ENCODE assay signal across 8 cellular contexts in the genomic region with DNA sequence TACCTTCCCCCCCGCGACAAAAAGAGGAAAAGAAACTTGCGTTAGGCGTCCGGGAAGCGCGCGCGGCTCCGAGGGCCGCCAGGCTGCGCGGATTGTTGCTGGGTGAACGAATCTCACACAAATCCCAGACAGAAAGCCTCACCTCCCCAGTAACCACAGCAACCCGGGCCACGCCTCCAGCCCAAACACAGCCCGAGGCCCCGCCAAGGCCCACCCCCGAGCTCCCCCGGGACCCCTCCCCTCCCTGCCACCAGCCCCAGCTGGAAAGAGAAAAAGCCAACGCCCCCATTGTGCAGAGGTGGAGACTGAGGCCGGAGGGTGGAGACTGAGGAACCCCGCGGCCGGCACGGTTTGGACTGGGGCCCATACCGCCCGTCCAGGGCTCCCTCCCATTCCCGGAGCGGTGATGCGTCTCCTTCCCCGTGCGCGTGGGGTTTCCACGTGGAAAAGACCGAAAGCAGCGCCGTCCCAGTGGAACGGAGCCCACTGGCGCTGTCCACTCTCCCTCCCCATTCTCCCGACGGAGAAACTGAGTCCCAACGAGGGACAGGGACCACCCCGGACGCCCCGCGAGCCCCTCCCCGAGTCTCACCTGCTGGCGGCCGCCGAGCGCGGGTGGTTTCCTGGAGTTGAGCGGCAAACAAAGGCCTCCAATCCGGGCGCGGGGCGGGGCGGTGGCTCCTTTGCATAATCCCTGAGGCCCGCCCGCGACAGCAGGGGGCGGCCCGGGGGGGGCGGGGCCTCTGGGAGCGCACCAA. TPM values are rescaled to one million over a fixed set of nuclear protein-coding genes. Genes with fewer than 3 reads are reported as not detected.
DNase-seq lines count a peak whose midpoint lies in the region; ATAC-seq and TF ChIP-seq lines count a peak whose summit lies in the region.

No MANE protein-coding gene starts in this region.

- peaks cover 0 to 18% (median 0%) of the 10 kb centered on the region in 5 donors for H3K36me3 Mint-ChIP-seq in naive thymus-derived CD4-positive, alpha-beta T cell
- H3K36me3 Mint-ChIP-seq in stimulated activated memory B cell treated with anti-CD40 and anti-IgM and Interleukin-4, amounts not matched to agents 10 μg/mL and 1 μg/mL and 100 μg/mL, for 72 hours: peaks cover 21% of the 10 kb centered on the region

- H3K9ac ChIP-seq in IMR-90 (ENCODE audit: low read depth, low read length) (peak overlapping the region; percentile 48), fibroblast of lung (ENCODE audit: insufficient read depth, low read length) (peak overlapping the region; percentile 64)

- no peaks in the 10 kb centered on the region for H3K27me3 Mint-ChIP-seq in naive thymus-derived CD4-positive, alpha-beta T cell
- no peaks in the 10 kb centered on the region for H3K27me3 Mint-ChIP-seq in stimulated activated memory B cell treated with anti-CD40 and anti-IgM and Interleukin-4, amounts not matched to agents 10 μg/mL and 1 μg/mL and 100 μg/mL, for 72 hours

- POLR2A ChIA-PET in IMR-90 (lab: Charles Lee; ENCODE audit: unreplicated experiment): interaction anchor here (0.6 kb wide), 2 partner anchors 11 to 277 kb away, joined by 3 to 4 read pairs; no protein-coding TSS in a partner anchor
- POLR2A ChIA-PET in naive thymus-derived CD4-positive, alpha-beta T cell (lab: Charles Lee): interaction anchor here (0.6 to 33.2 kb wide), 6 partner anchors 14 to 1120 kb away, joined by 3 to 978 read pairs (median 4); a partner anchor contains a TSS

- H3K9me1 ChIP-seq in IMR-90 (ENCODE audit: insufficient read depth, low read length): no peaks in the 10 kb centered on the region

- BruUV-seq in IMR-90 (replicated peaks; lab: Mats Ljungman, UMichigan): no TSS peak

- peak overlapping the region; percentile 70; the same call in 1 of the 2 replicates for H3K23ac ChIP-seq in IMR-90 (ENCODE audit: low read depth, low read length)

- WGBS in IMR-90 (ENCODE audit: extremely low coverage in 2 of 2, insufficient read length in 1 of 2), 2 experiments: 0% methylated on average over 15 of the region's 66 CpGs; no CpG with 5 or more reads in 1 of the 2 experiments

- peak overlapping the region; percentile 60; the same call in 1 of the 2 replicates for H4K91ac ChIP-seq in IMR-90 (ENCODE audit: insufficient read depth, low read depth, low read length)

- CTCF ChIA-PET in IMR-90 (lab: Yijun Ruan, JAX): interaction anchor here (1.1 kb wide), 1 partner anchor 19 kb away, joined by 3 read pairs; no protein-coding TSS in a partner anchor
- CTCF ChIA-PET in naive thymus-derived CD4-positive, alpha-beta T cell (lab: Charles Lee): interaction anchor here (1.1 to 2.3 kb wide), 4 partner anchors 7 to 255 kb away, joined by 4 to 6 read pairs (median 5); a partner anchor contains a TSS

- in situ Hi-C loops in IMR-90 (cut with MboI; ENCODE audit: low sequenced_read_pairs): no loop called here

- H3K79me1 ChIP-seq in IMR-90 (ENCODE audit: low read depth in 1 of 2, low read length in 2 of 2): peaks cover 3 to 9% of the 10 kb centered on the region in 2 experiments; a peak in 1 of 4 replicates

- H2AK9ac ChIP-seq in IMR-90 (replicated peaks; ENCODE audit: low read depth, low read length, poor library complexity): peak overlapping the region; percentile 91

- peak overlapping the region; percentile 69; the same call in 1 of the 2 replicates for H2AK5ac ChIP-seq in IMR-90 (ENCODE audit: low read depth, low read length)

- no peaks in the 10 kb centered on the region for H3K9me3 Mint-ChIP-seq in naive thymus-derived CD4-positive, alpha-beta T cell
- no peaks in the 10 kb centered on the region for H3K9me3 Mint-ChIP-seq in stimulated activated memory B cell treated with anti-CD40 and anti-IgM and Interleukin-4, amounts not matched to agents 10 μg/mL and 1 μg/mL and 100 μg/mL, for 72 hours

- intact Hi-C loops in IMR-90 (cut with micrococcal nuclease): loop anchor here (2.0 kb wide), 1 partner anchor 59 kb away; no protein-coding TSS in a partner anchor
- intact Hi-C loops in naive thymus-derived CD4-positive, alpha-beta T cell (cut with micrococcal nuclease): loop anchor here (1.0 to 5.0 kb wide), 10 partner anchors 10 to 531 kb away; a partner anchor contains a TSS

- peak overlapping the region; percentile 81 for H3K4me3 ChIP-seq in IMR-90 (ENCODE audit: insufficient read depth, low read depth, low read length)
- peak overlapping the region; percentile 78 to 90 (median 81) for H3K4me3 ChIP-seq in Peyer's patch
- peak overlapping the region; percentile 77 to 83 (median 79) for H3K4me3 ChIP-seq in fibroblast of lung (replicated peaks in 1 of 4; ENCODE audit: control extremely low read depth in 1 of 4, insufficient read depth in 1 of 4, low read depth in 3 of 4, low read length in 4 of 4)
- H3K4me3 ChIP-seq in naive thymus-derived CD4-positive, alpha-beta T cell (ENCODE audit: low read length): peak overlapping the region; percentile 98

- peak; percentile 89 for DNase-seq in DMS153 (lab: John Stamatoyannopoulos, UW)
- DNase-seq in IMR-90: peak; percentile 86
- peak; percentile 99 to 100 (median 99) for DNase-seq in Peyer's patch
- DNase-seq in activated T-helper 1 cell treated with Interleukin-2 at 50 U/mL for 16 hours (ENCODE audit: low read depth): peak; percentile 91
- DNase-seq in fibroblast of lung (ENCODE audit: low read depth in 2 of 2): peak; percentile 90 to 93
- peak; percentile 91 to 96 (median 94) for DNase-seq in naive thymus-derived CD4-positive, alpha-beta T cell

- H4K8ac ChIP-seq in IMR-90 (ENCODE audit: low read depth in 2 of 2, low read length in 2 of 2): peak overlapping the region; percentile 50 to 78; a peak in 2 of 4 replicates

- peak overlapping the region; percentile 69 for H2BK120ac ChIP-seq in IMR-90 (ENCODE audit: low read depth, low read length)

- H3K27ac ChIP-seq in IMR-90 (ENCODE audit: insufficient read depth, low read length): peak overlapping the region; percentile 28
- H3K27ac ChIP-seq in Peyer's patch: peak overlapping the region; percentile 87 to 94 (median 90)
- peak overlapping the region; percentile 65 for H3K27ac ChIP-seq in fibroblast of lung (ENCODE audit: insufficient read depth, low read length)
- peak overlapping the region; percentile 97 for H3K27ac ChIP-seq in naive thymus-derived CD4-positive, alpha-beta T cell (ENCODE audit: low read depth, low read length)

- peak overlapping the region; percentile 86 to 99 (median 96) for H3K4me3 Mint-ChIP-seq in naive thymus-derived CD4-positive, alpha-beta T cell
- peak overlapping the region; percentile 89 for H3K4me3 Mint-ChIP-seq in stimulated activated memory B cell treated with anti-CD40 and anti-IgM and Interleukin-4, amounts not matched to agents 10 μg/mL and 1 μg/mL and 100 μg/mL, for 72 hours

- H3K56ac ChIP-seq in IMR-90 (ENCODE audit: extremely low read depth, insufficient read depth, low read length): no peak overlapping the region

- dilution Hi-C loops in IMR-90 (cut with HindIII; ENCODE audit: low sequenced_read_pairs, unreplicated experiment): no loop called here

- H2BK15ac ChIP-seq in IMR-90 (ENCODE audit: low read depth, low read length): peak overlapping the region; percentile 20; the same call in 1 of the 3 replicates

- no peak overlapping the region; the same call in 1 of the 2 replicates for H3K18ac ChIP-seq in IMR-90 (ENCODE audit: low read depth, low read length)

- H3K4me2 ChIP-seq in IMR-90 (ENCODE audit: low read depth, low read length): peak overlapping the region; percentile 81
- peak overlapping the region; percentile 86 for H3K4me2 ChIP-seq in fibroblast of lung (ENCODE audit: extremely low read depth, insufficient read depth, low read length)

- no peaks in the 10 kb centered on the region for H3K9me3 ChIP-seq in IMR-90 (ENCODE audit: control insufficient read depth, insufficient read depth, low read length)
- H3K9me3 ChIP-seq in Peyer's patch: no peaks in the 10 kb centered on the region
- H3K9me3 ChIP-seq in fibroblast of lung (ENCODE audit: control insufficient read depth, insufficient read depth, low read depth, low read length): no peaks in the 10 kb centered on the region
- H3K9me3 ChIP-seq in naive thymus-derived CD4-positive, alpha-beta T cell (ENCODE audit: control insufficient read depth in 2 of 3, low read length in 3 of 3): no peaks in the 10 kb centered on the region

- TF ChIP-seq POLR2A in IMR-90 (IDR thresholded peaks at IDR 0.05; ENCODE audit: low read depth, low read length): peak; percentile 55
- peak; percentile 78 to 86 for TF ChIP-seq POLR2A in Peyer's patch (IDR thresholded peaks at IDR 0.05)

- no peaks in the 10 kb centered on the region for H4K20me1 ChIP-seq in IMR-90 (ENCODE audit: insufficient read depth, low read length)
- H4K20me1 ChIP-seq in fibroblast of lung (ENCODE audit: control insufficient read depth, extremely low read depth, insufficient read depth, low read length): no peaks in the 10 kb centered on the region

- ATAC-seq in GM21576 (IDR thresholded peaks at IDR 0.05; ENCODE audit: unreplicated experiment): peak; percentile 79
- peak; percentile 97 for ATAC-seq in IMR-90 (ENCODE audit: low read depth)
- ATAC-seq in naive thymus-derived CD4-positive, alpha-beta T cell: peak; percentile 94
- peak; percentile 92 for ATAC-seq in stimulated activated memory B cell treated with anti-CD40 and anti-IgM and Interleukin-4, amounts not matched to agents 10 μg/mL and 1 μg/mL and 100 μg/mL, for 72 hours

- peak overlapping the region; percentile 88 to 99 (median 97) for H3K27ac Mint-ChIP-seq in naive thymus-derived CD4-positive, alpha-beta T cell
- H3K27ac Mint-ChIP-seq in stimulated activated memory B cell treated with anti-CD40 and anti-IgM and Interleukin-4, amounts not matched to agents 10 μg/mL and 1 μg/mL and 100 μg/mL, for 72 hours: peak overlapping the region; percentile 87

- H3K14ac ChIP-seq in IMR-90 (replicated peaks; ENCODE audit: low read depth, low read length): peak overlapping the region; percentile 20; the same call in 1 of the 2 replicates

- peaks cover 8% of the 10 kb centered on the region; the same call in 1 of the 2 replicates for H3K4me1 ChIP-seq in IMR-90 (ENCODE audit: control insufficient read depth, insufficient read depth, low read length)
- peaks cover 0 to 55% (median 12%) of the 10 kb centered on the region in 4 donors for H3K4me1 ChIP-seq in Peyer's patch
- H3K4me1 ChIP-seq in fibroblast of lung (ENCODE audit: control insufficient read depth, extremely low read depth, insufficient read depth, low read length): no peaks in the 10 kb centered on the region
- H3K4me1 ChIP-seq in naive thymus-derived CD4-positive, alpha-beta T cell (ENCODE audit: control insufficient read depth in 2 of 2, insufficient read depth in 2 of 2, low read length in 2 of 2): peaks cover 26 to 44% of the 10 kb centered on the region in 2 donors

- H3K4ac ChIP-seq in IMR-90 (ENCODE audit: low read depth, low read length): peak overlapping the region; percentile 80

- peak overlapping the region; percentile 9; the same call in 1 of the 2 replicates for H4K5ac ChIP-seq in IMR-90 (ENCODE audit: low read depth, low read length)

- H3K79me2 ChIP-seq in fibroblast of lung (ENCODE audit: control insufficient read depth, insufficient read depth, low read length): no peaks in the 10 kb centered on the region

- H2BK20ac ChIP-seq in IMR-90 (ENCODE audit: low read depth, low read length): peak overlapping the region; percentile 62; the same call in 1 of the 2 replicates

- H3K36me3 ChIP-seq in IMR-90 (ENCODE audit: control insufficient read depth, insufficient read depth, low read length) (no peaks in the 10 kb centered on the region), Peyer's patch (no peaks in the 10 kb centered on the region), fibroblast of lung (ENCODE audit: control insufficient read depth, insufficient read depth, low read length) (no peaks in the 10 kb centered on the region)
- peaks cover 0 to 3% (median 0%) of the 10 kb centered on the region in 3 experiments for H3K36me3 ChIP-seq in naive thymus-derived CD4-positive, alpha-beta T cell (ENCODE audit: control insufficient read depth in 2 of 3, insufficient read depth in 3 of 3, low read length in 3 of 3)

- no peak for TF ChIP-seq CTCF in IMR-90 (conservative IDR thresholded peaks at IDR 0.05; ENCODE audit: low read depth, low read length)
- peak in 2 of 6 experiments; percentile 26 to 27 for TF ChIP-seq CTCF in Peyer's patch (IDR thresholded peaks at IDR 0.05)
- no peak for TF ChIP-seq CTCF in fibroblast of lung (conservative IDR thresholded peaks at IDR 0.05 in 1 of 2, IDR thresholded peaks at IDR 0.05 in 1 of 2; ENCODE audit: low read depth in 1 of 2, low read length in 2 of 2)

- H2BK5ac ChIP-seq in IMR-90 (ENCODE audit: low read depth, low read length, poor library complexity, severe bottlenecking): no peak overlapping the region

- peaks cover 40 to 48% (median 46%) of the 10 kb centered on the region in 7 donors for H3K4me1 Mint-ChIP-seq in naive thymus-derived CD4-positive, alpha-beta T cell
- H3K4me1 Mint-ChIP-seq in stimulated activated memory B cell treated with anti-CD40 and anti-IgM and Interleukin-4, amounts not matched to agents 10 μg/mL and 1 μg/mL and 100 μg/mL, for 72 hours: peaks cover 57% of the 10 kb centered on the region

- H2AFZ ChIP-seq in IMR-90 (replicated peaks; ENCODE audit: low read length, poor library complexity) (peak overlapping the region; percentile 96), fibroblast of lung (ENCODE audit: low read length) (peak overlapping the region; percentile 78)

- TF ChIP-seq RAD21 in IMR-90 (IDR thresholded peaks at IDR 0.05; ENCODE audit: low read length): no peak

- no peaks in the 10 kb centered on the region for H3K27me3 ChIP-seq in IMR-90 (ENCODE audit: control insufficient read depth, insufficient read depth, low read length)
- H3K27me3 ChIP-seq in Peyer's patch: no peaks in the 10 kb centered on the region
- H3K27me3 ChIP-seq in fibroblast of lung (ENCODE audit: control insufficient read depth, insufficient read depth, low read length): no peaks in the 10 kb centered on the region
- H3K27me3 ChIP-seq in naive thymus-derived CD4-positive, alpha-beta T cell (ENCODE audit: control insufficient read depth in 2 of 2, insufficient read depth in 2 of 2, low read length in 2 of 2): no peaks in the 10 kb centered on the region

RNA-seq across cellular contexts. Expression of a gene that starts 10.2 kb away (rescaled TPM):
- total RNA-seq in IMR-90 (2012; rRNA removed): 2.7 and 2.8 TPM in 2 replicates
- polyA plus RNA-seq in IMR-90 (2012; rRNA removed): 7.2 and 7.3 TPM in 2 replicates
- 1.3 and 5.9 TPM in 2 replicates for polyA plus RNA-seq in IMR-90 (2012; cell fraction: cytosol; rRNA removed)
- polyA plus RNA-seq in IMR-90 (2012; cell fraction: nucleus; rRNA removed; ENCODE audit: low replicate concordance): 23.5 and 29.0 TPM in 2 replicates
- total RNA-seq in Peyer's patch: 100 to 1,000 TPM in 1 of 4 donors, 10 to 100 TPM in 3; 41.7 to 174 (median 75.0) TPM
- 9.8 and 19.3 TPM in 2 replicates for total RNA-seq in fibroblast of lung
- 3.7 and 5.6 TPM in 2 replicates for polyA plus RNA-seq in fibroblast of lung
- polyA plus RNA-seq in fibroblast of lung (2012): 4.2 and 7.2 TPM in 2 replicates
- polyA minus RNA-seq in fibroblast of lung (ENCODE audit: low replicate concordance): 12.6 and 17.4 TPM in 2 replicates
- total RNA-seq in naive thymus-derived CD4-positive, alpha-beta T cell: 100 to 1,000 TPM; 276 to 403 (median 375) TPM
- 10 to 100 TPM; 20.5 to 39.6 TPM for polyA plus RNA-seq in naive thymus-derived CD4-positive, alpha-beta T cell

Comparison
In these comparisons a context has a peak if more than half of its experiments do, and no peak if none do; other contexts are left out.
1. Peak in every context shown above with its lines: DNase-seq, ATAC-seq, H3K4me3 ChIP-seq and H3K27ac ChIP-seq.
2. H3K27ac ChIP-seq: peak in every context shown above with its lines; median percentile 97 in naive thymus-derived CD4-positive, alpha-beta T cell; 90 in Peyer's patch; 65 in fibroblast of lung; 28 in IMR-90.